ENCODE assay signal across 1 cellular context in the genomic region with DNA sequence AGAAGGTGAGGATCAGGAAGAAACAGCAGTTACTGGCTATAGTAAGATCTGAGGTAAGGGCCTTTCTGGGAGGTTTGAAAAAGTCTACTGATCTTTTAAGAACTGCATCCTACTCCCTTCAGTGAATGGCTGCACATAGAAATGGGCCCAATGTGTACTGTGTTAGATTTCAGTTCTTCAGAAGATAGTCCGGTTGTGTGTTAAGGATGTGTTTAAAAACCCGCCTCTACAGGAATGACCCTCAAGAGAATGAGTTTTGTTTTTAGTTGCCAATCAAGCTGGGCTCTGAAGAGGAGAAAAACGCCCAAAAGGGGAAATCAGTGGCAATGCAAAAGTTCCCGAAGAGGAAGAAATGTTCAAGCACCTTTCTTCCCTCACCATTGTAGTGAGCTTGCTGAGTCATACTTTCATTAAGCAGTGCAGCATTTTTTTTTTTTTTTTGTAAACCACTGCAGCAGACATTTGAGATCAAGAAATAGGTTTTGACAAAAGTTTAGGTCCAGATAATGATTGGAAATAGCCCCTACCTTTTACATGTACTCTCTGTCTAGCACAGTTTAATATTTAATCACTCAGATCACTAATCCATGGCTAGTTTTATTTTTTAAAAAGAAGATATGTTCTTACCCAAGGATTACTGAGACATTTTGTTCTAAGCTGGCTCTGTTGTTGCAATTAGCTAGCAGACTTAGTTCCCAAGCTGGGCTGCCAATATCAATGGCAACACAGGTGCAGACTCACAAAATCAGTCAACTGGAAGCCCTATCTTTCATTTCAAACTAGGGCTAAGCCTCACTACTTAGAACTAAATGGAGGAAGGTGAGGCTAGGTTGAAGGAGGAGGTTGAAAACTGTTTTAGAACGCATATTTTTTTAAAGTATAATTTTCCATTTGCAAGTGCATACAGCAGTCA.
TF ChIP-seq lines count a peak whose summit lies in the region.

No MANE protein-coding gene starts in this region.

TF ChIP-seq in HEK293T, 16 proteins besides CTCF, POLR2A, EP300 and RAD21 (continued from another document):
- no peak for TF ChIP-seq BHLHE40 (IDR thresholded peaks at IDR 0.05; ENCODE audit: borderline replicate concordance)
- no peak for TF ChIP-seq FOXM1 (IDR thresholded peaks at IDR 0.05; ENCODE audit: borderline replicate concordance)
- TF ChIP-seq FOXA1 (IDR thresholded peaks at IDR 0.05), result no peak
- no peak for TF ChIP-seq CTBP1 (IDR thresholded peaks at IDR 0.05; ENCODE audit: borderline replicate concordance)
- TF ChIP-seq FOXK2 (IDR thresholded peaks at IDR 0.05), result no peak
- no peak for TF ChIP-seq SUZ12 (IDR thresholded peaks at IDR 0.05)
